In genomic region chr7:105567821-105568220, GRCh38 we compare ENCODE assay signal across 20 cellular contexts. TPM values are rescaled to one million over a fixed set of nuclear protein-coding genes. Genes with fewer than 3 reads are reported as not detected.
DNase-seq lines count a peak whose midpoint lies in the region; ATAC-seq and TF ChIP-seq lines count a peak whose summit lies in the region.
"Had no signal": no experiment of that assay in that cellular context is flagged by ENCODE, and none has a peak within 500 bp of the region (broad histone marks: within the 10 kb centered on the region; RNA-seq: fewer than 3 reads in every experiment).

No MANE protein-coding gene starts in this region.

- no peaks in the 10 kb centered on the region for H3K27me3 ChIP-seq in vagina
- H3K27me3 ChIP-seq: BE2C had no signal

- H3K4me3 Mint-ChIP-seq in stimulated activated naive CD8-positive, alpha-beta T cell treated with anti-CD3 and anti-CD28 coated beads, Interleukin-15, Interleukin-2, amounts not matched to agents 100 ng/mL and 50 ng/mL, for 24 hours: no peak overlapping the region
- no peak overlapping the region for H3K4me3 Mint-ChIP-seq in central memory CD8-positive, alpha-beta T cell
- H3K4me3 Mint-ChIP-seq in neural crest cell: no peak overlapping the region
- H3K4me3 Mint-ChIP-seq: CD4-positive, CD25-positive, alpha-beta regulatory T cell; CD8-positive, alpha-beta memory T cell; IgD-negative memory B cell had no signal

- no peak overlapping the region for H3K4me3 ChIP-seq in vagina
- H3K4me3 ChIP-seq: HAP-1 had no signal

- H3K4me1 Mint-ChIP-seq in stimulated activated naive CD8-positive, alpha-beta T cell treated with anti-CD3 and anti-CD28 coated beads, Interleukin-15, Interleukin-2, amounts not matched to agents 100 ng/mL and 50 ng/mL, for 24 hours (ENCODE audit: low read depth): no peaks in the 10 kb centered on the region
- no peaks in the 10 kb centered on the region for H3K4me1 Mint-ChIP-seq in central memory CD8-positive, alpha-beta T cell
- no peaks in the 10 kb centered on the region for H3K4me1 Mint-ChIP-seq in neural crest cell
- H3K4me1 Mint-ChIP-seq: CD8-positive, alpha-beta memory T cell; IgD-negative memory B cell had no signal

- intact Hi-C loops in vagina (cut with DNase I): no loop called here

- ATAC-seq in stimulated activated naive CD8-positive, alpha-beta T cell treated with anti-CD3 and anti-CD28 coated beads, Interleukin-15, Interleukin-2, amounts not matched to agents 100 U/mL and 50 U/mL, for 24 hours: no peak
- ATAC-seq in central memory CD8-positive, alpha-beta T cell (replicated peaks; ENCODE audit: extremely low read depth, poor library complexity, severe bottlenecking): no peak
- no peak for ATAC-seq in HG03025 (IDR thresholded peaks at IDR 0.05; ENCODE audit: low FRiP score, unreplicated experiment)
- no peak for ATAC-seq in HG03442 (IDR thresholded peaks at IDR 0.05; ENCODE audit: unreplicated experiment)
- ATAC-seq: HepG2 had no signal

- H3K36me3 Mint-ChIP-seq in stimulated activated naive CD8-positive, alpha-beta T cell treated with anti-CD3 and anti-CD28 coated beads, Interleukin-15, Interleukin-2, amounts not matched to agents 100 ng/mL and 50 ng/mL, for 24 hours (ENCODE audit: low read depth): peaks cover 37% of the 10 kb centered on the region
- peaks cover 41% of the 10 kb centered on the region for H3K36me3 Mint-ChIP-seq in central memory CD8-positive, alpha-beta T cell (ENCODE audit: insufficient read depth)
- H3K36me3 Mint-ChIP-seq in neural crest cell (ENCODE audit: low read depth): peaks cover 15% of the 10 kb centered on the region

- TF ChIP-seq POLR2A in vagina (IDR thresholded peaks at IDR 0.05): no peak

- H3K9me3 ChIP-seq in vagina: no peaks in the 10 kb centered on the region
- H3K9me3 ChIP-seq: BE2C, HAP-1 had no signal

- H3K27ac ChIP-seq in vagina: peak overlapping the region; percentile 33

- no peaks in the 10 kb centered on the region for H3K9me3 Mint-ChIP-seq in stimulated activated naive CD8-positive, alpha-beta T cell treated with anti-CD3 and anti-CD28 coated beads, Interleukin-15, Interleukin-2, amounts not matched to agents 100 ng/mL and 50 ng/mL, for 24 hours
- H3K9me3 Mint-ChIP-seq in central memory CD8-positive, alpha-beta T cell: no peaks in the 10 kb centered on the region
- H3K9me3 Mint-ChIP-seq in neural crest cell: no peaks in the 10 kb centered on the region
- H3K9me3 Mint-ChIP-seq: CD4-positive, CD25-positive, alpha-beta regulatory T cell; CD8-positive, alpha-beta memory T cell; IgD-negative memory B cell had no signal

- TF ChIP-seq CTCF in neural crest cell (conservative IDR thresholded peaks at IDR 0.05) (no peak), vagina (IDR thresholded peaks at IDR 0.05) (no peak)

- peak overlapping the region; percentile 49 for H3K27ac Mint-ChIP-seq in stimulated activated naive CD8-positive, alpha-beta T cell treated with anti-CD3 and anti-CD28 coated beads, Interleukin-15, Interleukin-2, amounts not matched to agents 100 ng/mL and 50 ng/mL, for 24 hours
- H3K27ac Mint-ChIP-seq in central memory CD8-positive, alpha-beta T cell (ENCODE audit: low read depth): peak overlapping the region; percentile 22
- H3K27ac Mint-ChIP-seq in neural crest cell (ENCODE audit: unreplicated experiment): peak overlapping the region; percentile 43

- no peak for DNase-seq in stimulated activated naive CD8-positive, alpha-beta T cell treated with anti-CD3 and anti-CD28 coated beads, Interleukin-15, Interleukin-2, amounts not matched to agents 100 U/mL and 50 U/mL, for 24 hours
- DNase-seq in central memory CD8-positive, alpha-beta T cell (ENCODE audit: low spot score in 2 of 2): no peak
- DNase-seq in neural crest cell (ENCODE audit: low read depth, low spot score): no peak
- no peak for DNase-seq in vagina (ENCODE audit: extremely low spot score in 2 of 2)
- no peak for DNase-seq in OCI-M2 (lab: John Stamatoyannopoulos, UW; ENCODE audit: unreplicated experiment)
- DNase-seq: ACHN; BE2C; C1 segment of cervical spinal cord; CD4-positive, CD25-positive, alpha-beta regulatory T cell; CD8-positive, alpha-beta memory T cell; COR-L47; DMS 273 treated with DMSO at 0.1 percent for 48 hours; DMS53; DND-41 had no signal

- no peaks in the 10 kb centered on the region for H3K27me3 Mint-ChIP-seq in stimulated activated naive CD8-positive, alpha-beta T cell treated with anti-CD3 and anti-CD28 coated beads, Interleukin-15, Interleukin-2, amounts not matched to agents 100 ng/mL and 50 ng/mL, for 24 hours
- H3K27me3 Mint-ChIP-seq in central memory CD8-positive, alpha-beta T cell: no peaks in the 10 kb centered on the region
- no peaks in the 10 kb centered on the region for H3K27me3 Mint-ChIP-seq in neural crest cell (ENCODE audit: low read depth)
- H3K27me3 Mint-ChIP-seq: CD4-positive, CD25-positive, alpha-beta regulatory T cell; CD8-positive, alpha-beta memory T cell; IgD-negative memory B cell had no signal

- peaks cover 9% of the 10 kb centered on the region for H3K4me1 ChIP-seq in vagina
- H3K4me1 ChIP-seq: BE2C, HAP-1 had no signal

- H3K36me3 ChIP-seq in vagina: peaks cover 0 to 25% of the 10 kb centered on the region in 2 donors

RNA-seq across cellular contexts. Expression of gene EFCAB10, which starts 13.5 kb away (rescaled TPM):
- total RNA-seq in neural crest cell (0.27 and 0.70 TPM in 2 replicates), vagina (not detected)
- total RNA-seq: CD8-positive, alpha-beta memory T cell had no signal

RNA-seq across cellular contexts. Expression of gene RINT1, which starts 35.8 kb away (rescaled TPM):
- total RNA-seq in neural crest cell (18.8 and 21.5 TPM in 2 replicates), vagina (27.5 TPM)

RNA-seq across cellular contexts. Expression of gene PUS7, which starts 45.8 kb away (rescaled TPM):
- total RNA-seq in neural crest cell: 38.0 and 44.0 TPM in 2 replicates
- 16.9 TPM for total RNA-seq in vagina
